In genomic region chr6:43369174-43370002, GRCh38 we compare ENCODE assay signal across 1 cellular context.
A peak's percentile ranks its signal among the peaks of the same experiment; 100 is the strongest.
TF ChIP-seq lines count a peak whose summit lies in the region.

ZNF318 (minus strand) TSS chr6:43369647; CDS start chr6:43369365, 282 bp downstream.

TF ChIP-seq in HepG2, 621 proteins besides CTCF, POLR2A, EP300 and RAD21 (continued from another document):
- TF ChIP-seq ELF1 (CRISPR knock-in tag; IDR thresholded peaks at IDR 0.05): peak; percentile 82
- TF ChIP-seq ZNF644 (CRISPR knock-in tag; IDR thresholded peaks at IDR 0.05; ENCODE audit: low read depth): 0 out of 2 replicates have a peak, but pooled peaks have one; percentile 18
- no peak for TF ChIP-seq TCF12 (IDR thresholded peaks at IDR 0.05)
- TF ChIP-seq TCF12 (CRISPR knock-in tag; IDR thresholded peaks at IDR 0.05): peak; percentile 31; the same call in 1 of the 2 replicates
- TF ChIP-seq ISX (CRISPR knock-in tag; conservative IDR thresholded peaks at IDR 0.05): no peak
- TF ChIP-seq ZFY (CRISPR knock-in tag; IDR thresholded peaks at IDR 0.05): peak; percentile 71; the same call in 1 of the 2 replicates
- TF ChIP-seq TEAD3 (CRISPR knock-in tag; optimal IDR thresholded peaks at IDR 0.05; ENCODE audit: borderline replicate concordance): peak; percentile 2
- TF ChIP-seq ISL2 (CRISPR knock-in tag; IDR thresholded peaks at IDR 0.05): peak; percentile 29; the same call in 1 of the 2 replicates
- no peak for TF ChIP-seq FOXM1 (CRISPR knock-in tag; IDR thresholded peaks at IDR 0.05)
- TF ChIP-seq FOXP1 (IDR thresholded peaks at IDR 0.05): no peak
- 0 out of 2 replicates have a peak, but pooled peaks have one; percentile 15 for TF ChIP-seq FOXP1 (CRISPR knock-in tag; IDR thresholded peaks at IDR 0.05)
- no peak for TF ChIP-seq ATF4 (CRISPR knock-in tag; IDR thresholded peaks at IDR 0.05)
- TF ChIP-seq SIX4 (CRISPR knock-in tag; IDR thresholded peaks at IDR 0.05): 0 out of 2 replicates have a peak, but pooled peaks have one; percentile 18
- TF ChIP-seq ARNT2 (CRISPR knock-in tag; IDR thresholded peaks at IDR 0.05; ENCODE audit: low read depth): peak; percentile 61; the same call in 1 of the 2 replicates
- TF ChIP-seq XRCC5 (optimal IDR thresholded peaks at IDR 0.05; ENCODE audit: low read length): peak; percentile 81
- TF ChIP-seq TSC22D2 (CRISPR knock-in tag; IDR thresholded peaks at IDR 0.05; ENCODE audit: borderline replicate concordance): peak; percentile 20; the same call in 1 of the 2 replicates
